In genomic region chr16:86334062-86334461, GRCh38 we compare ENCODE assay signal across 20 cellular contexts.
"Had no signal": no experiment of that assay in that cellular context is flagged by ENCODE, and none has a peak within 500 bp of the region (broad histone marks: within the 10 kb centered on the region; RNA-seq: fewer than 3 reads in every experiment).

No MANE protein-coding gene starts in this region.

- H3K4me3 Mint-ChIP-seq: central memory CD8-positive, alpha-beta T cell; mesothelial cell of epicardium; nephron; stimulated activated effector memory CD8-positive, alpha-beta T cell treated with anti-CD3 and anti-CD28 coated beads, Interleukin-12 subunit alpha, Interleukin-12 subunit beta, amount 100 ng/mL, for 72 hours had no signal

- H3K4me1 Mint-ChIP-seq: central memory CD8-positive, alpha-beta T cell; stimulated activated effector memory CD8-positive, alpha-beta T cell treated with anti-CD3 and anti-CD28 coated beads, Interleukin-12 subunit alpha, Interleukin-12 subunit beta, amount 100 ng/mL, for 72 hours had no signal

- DNase-seq: cortex of kidney; dorsolateral prefrontal cortex; effector CD8-positive, alpha-beta T cell; gastrocnemius medialis; left colon; mammary epithelial cell; occipital lobe; pancreas; right cardiac atrium; small intestine; stimulated activated CD4-positive, alpha-beta T cell treated with anti-CD3 and anti-CD28 coated beads, Interleukin-4, amount 100 ng/mL, for 1 hour; stimulated activated CD8-positive, alpha-beta memory T cell treated with anti-CD3 and anti-CD28 coated beads, Interleukin-4, amount 100 ng/mL, for 48 hours; stimulated activated naive CD8-positive, alpha-beta T cell treated with anti-CD3 and anti-CD28 coated beads, Interleukin-15, Interleukin-2, amounts not matched to agents 100 U/mL and 50 U/mL, for 24 hours had no signal

- H3K36me3 Mint-ChIP-seq: mesothelial cell of epicardium; stimulated activated effector memory CD8-positive, alpha-beta T cell treated with anti-CD3 and anti-CD28 coated beads, Interleukin-12 subunit alpha, Interleukin-12 subunit beta, amount 100 ng/mL, for 72 hours had no signal

- H3K36me3 ChIP-seq: gastrocnemius medialis, pancreas, tibial nerve had no signal

- H3K9me3 ChIP-seq: gastrocnemius medialis, pancreas, tibial nerve had no signal

- ATAC-seq: esophagus mucosa; gastrocnemius medialis; left colon; pancreas; right cardiac atrium; stimulated activated effector memory CD8-positive, alpha-beta T cell treated with anti-CD3 and anti-CD28 coated beads, Interleukin-12 subunit alpha, Interleukin-12 subunit beta, amount 100 ng/mL, for 72 hours; stimulated activated naive CD8-positive, alpha-beta T cell treated with anti-CD3 and anti-CD28 coated beads, Interleukin-15, Interleukin-2, amounts not matched to agents 100 U/mL and 50 U/mL, for 24 hours had no signal

- H3K4me3 ChIP-seq: dorsolateral prefrontal cortex, gastrocnemius medialis, pancreas, tibial nerve had no signal

- H3K9me3 Mint-ChIP-seq: mesothelial cell of epicardium; nephron; stimulated activated effector memory CD8-positive, alpha-beta T cell treated with anti-CD3 and anti-CD28 coated beads, Interleukin-12 subunit alpha, Interleukin-12 subunit beta, amount 100 ng/mL, for 72 hours had no signal

- H3K27ac ChIP-seq: dorsolateral prefrontal cortex, gastrocnemius medialis, pancreas, tibial nerve had no signal

- H3K4me1 ChIP-seq: gastrocnemius medialis, pancreas, tibial nerve had no signal

- H3K27me3 ChIP-seq: pancreas had no signal

- H3K27ac Mint-ChIP-seq: mesothelial cell of epicardium; nephron; progenitor cell of endocrine pancreas; stimulated activated effector memory CD8-positive, alpha-beta T cell treated with anti-CD3 and anti-CD28 coated beads, Interleukin-12 subunit alpha, Interleukin-12 subunit beta, amount 100 ng/mL, for 72 hours had no signal
